ENCODE assay signal across 13 cellular contexts in genomic region chr6:74891358-74891811, GRCh38.
DNase-seq lines count a peak whose midpoint lies in the region; ATAC-seq and TF ChIP-seq lines count a peak whose summit lies in the region.
"Had no signal": no experiment of that assay in that cellular context is flagged by ENCODE, and none has a peak within 500 bp of the region (broad histone marks: within the 10 kb centered on the region; RNA-seq: fewer than 3 reads in every experiment).

No MANE protein-coding gene starts in this region.

- no peaks in the 10 kb centered on the region for H3K9me3 Mint-ChIP-seq in neural progenitor cell

- H3K9ac ChIP-seq in neural progenitor cell = no peak overlapping the region
- no peak overlapping the region for H3K9ac ChIP-seq in colonic mucosa (ENCODE audit: low read depth in 2 of 2, low read length in 2 of 2)

- H3K27me3 Mint-ChIP-seq in neural progenitor cell (ENCODE audit: insufficient read depth, low read depth) = no peaks in the 10 kb centered on the region

- intact Hi-C loops in aorta (cut with DNase I) = no loop called here
- intact Hi-C loops in colonic mucosa (cut with DNase I) = no loop called here

- no peaks in the 10 kb centered on the region for H3K9me3 ChIP-seq in neural progenitor cell (ENCODE audit: low read depth)
- no peaks in the 10 kb centered on the region for H3K9me3 ChIP-seq in aorta (ENCODE audit: control insufficient read depth, low read length)
- H3K9me3 ChIP-seq in colonic mucosa = no peaks in the 10 kb centered on the region
- H3K9me3 ChIP-seq: prostate gland had no signal

- H3K4me1 ChIP-seq in neural progenitor cell (no peaks in the 10 kb centered on the region), aorta (ENCODE audit: control insufficient read depth in 1 of 2, insufficient read depth in 2 of 2, low read length in 2 of 2) (no peaks in the 10 kb centered on the region), colonic mucosa (no peaks in the 10 kb centered on the region)
- H3K4me1 ChIP-seq: prostate gland had no signal

- H3K36me3 Mint-ChIP-seq in neural progenitor cell = no peaks in the 10 kb centered on the region
- H3K36me3 Mint-ChIP-seq: mesothelial cell of epicardium had no signal

- no peaks in the 10 kb centered on the region for H3K79me2 ChIP-seq in neural progenitor cell (ENCODE audit: low read depth)

- H3K4me3 Mint-ChIP-seq in neural progenitor cell = no peak overlapping the region
- H3K4me3 Mint-ChIP-seq: activated CD8-positive, alpha-beta T cell treated with anti-CD3 and anti-CD28 coated beads, Interleukin-2, amount 10 ng/mL, durations not matched to agents 7 days and 5 days; mesothelial cell of epicardium had no signal

- H3K27me3 ChIP-seq in neural progenitor cell (no peaks in the 10 kb centered on the region), aorta (ENCODE audit: control insufficient read depth in 1 of 2, insufficient read depth in 2 of 2, low read length in 1 of 2) (no peaks in the 10 kb centered on the region), colonic mucosa (no peaks in the 10 kb centered on the region)

- WGBS in aorta, 2 donors = 41 to 43% methylated on average over 4 of the region's 4 CpGs

- H3K4me3 ChIP-seq in fibroblast of villous mesenchyme (ENCODE audit: low read depth, low read length) (no peak overlapping the region), neural progenitor cell (no peak overlapping the region), aorta (ENCODE audit: low read length in 2 of 2) (no peak overlapping the region), colonic mucosa (no peak overlapping the region)
- H3K4me3 ChIP-seq: prostate gland had no signal

- no peaks in the 10 kb centered on the region for H3F3A ChIP-seq in neural progenitor cell (ENCODE audit: low read depth)

- TF ChIP-seq CTCF in fibroblast of villous mesenchyme (IDR thresholded peaks at IDR 0.05; ENCODE audit: insufficient read depth, low read depth, low read length) (no peak), neural progenitor cell (IDR thresholded peaks at IDR 0.05) (no peak), colonic mucosa (IDR thresholded peaks at IDR 0.05) (no peak)

- H3K4me1 Mint-ChIP-seq in neural progenitor cell = peaks cover 11% of the 10 kb centered on the region
- H3K4me1 Mint-ChIP-seq: mesothelial cell of epicardium had no signal

- H3K36me3 ChIP-seq in neural progenitor cell (no peaks in the 10 kb centered on the region), aorta (ENCODE audit: control insufficient read depth in 1 of 2, insufficient read depth in 2 of 2, low read length in 1 of 2) (no peaks in the 10 kb centered on the region), colonic mucosa (no peaks in the 10 kb centered on the region)
- H3K36me3 ChIP-seq: prostate gland had no signal

- no peak overlapping the region for H3K27ac ChIP-seq in neural progenitor cell
- H3K27ac ChIP-seq in aorta (ENCODE audit: low read depth in 1 of 2, low read length in 2 of 2) = no peak overlapping the region
- no peak overlapping the region for H3K27ac ChIP-seq in colonic mucosa
- H3K27ac ChIP-seq: prostate gland had no signal

- H4K20me1 ChIP-seq in neural progenitor cell (ENCODE audit: low read depth) = no peaks in the 10 kb centered on the region

- peak overlapping the region; percentile 3 for H3K27ac Mint-ChIP-seq in neural progenitor cell
- H3K27ac Mint-ChIP-seq: activated CD8-positive, alpha-beta T cell treated with anti-CD3 and anti-CD28 coated beads, Interleukin-2, amount 10 ng/mL, durations not matched to agents 7 days and 5 days; mesothelial cell of epicardium had no signal

- no peak overlapping the region for H3K4me2 ChIP-seq in neural progenitor cell

- DNase-seq in LHCN-M2 (ENCODE audit: low read depth) (peak; percentile 69), fibroblast of villous mesenchyme (ENCODE audit: low read depth) (peak; percentile 75), neural progenitor cell (ENCODE audit: low spot score) (no peak), aorta (peak in 1 of 2 donors; percentile 44), HK-2 (ENCODE audit: unreplicated experiment) (no peak), colonic mucosa (no peak)
- no peak for DNase-seq in activated CD4-positive, alpha-beta T cell treated with anti-CD3 and anti-CD28 coated beads, Interleukin-2, amount 50 U/mL, for 48 hours
- DNase-seq: activated CD8-positive, alpha-beta T cell treated with anti-CD3 and anti-CD28 coated beads, Interleukin-2, amount 10 ng/mL, durations not matched to agents 7 days and 5 days; activated effector memory CD4-positive, alpha-beta T cell treated with anti-CD3 and anti-CD28 coated beads, Interleukin-2, amount 50 U/mL, for 16 hours; NCI-H2171; stimulated activated naive CD4-positive, alpha-beta T cell had no signal

- peak; percentile 71 for ATAC-seq in aorta (ENCODE audit: low FRiP score)
- ATAC-seq: activated CD8-positive, alpha-beta T cell treated with anti-CD3 and anti-CD28 coated beads, Interleukin-2, amount 10 ng/mL, durations not matched to agents 7 days and 5 days had no signal

- no peak overlapping the region for H2AFZ ChIP-seq in neural progenitor cell (replicated peaks)

Comparison
In these comparisons a context has a peak if more than half of its experiments do, and no peak if none do; other contexts are left out.
1. DNase-seq: peak in LHCN-M2 (single experiment) and fibroblast of villous mesenchyme (single experiment); none in neural progenitor cell (single experiment), HK-2 (single experiment), activated CD4-positive, alpha-beta T cell treated with anti-CD3 and anti-CD28 coated beads, Interleukin-2, amount 50 U/mL, for 48 hours (0 of 2) and colonic mucosa (single experiment).